ENCODE assay signal across 9 cellular contexts in genomic region chr2:43110442-43110871, GRCh38.
DNase-seq lines count a peak whose midpoint lies in the region; ATAC-seq and TF ChIP-seq lines count a peak whose summit lies in the region.
"Had no signal": no experiment of that assay in that cellular context is flagged by ENCODE, and none has a peak within 500 bp of the region (broad histone marks: within the 10 kb centered on the region; RNA-seq: fewer than 3 reads in every experiment).

No MANE protein-coding gene starts in this region.

- H4K20me1 ChIP-seq in BLaER1 = no peaks in the 10 kb centered on the region

- H3K27ac Mint-ChIP-seq in progenitor cell of endocrine pancreas = peak overlapping the region; percentile 78
- H3K27ac Mint-ChIP-seq: stimulated activated naive CD8-positive, alpha-beta T cell treated with anti-CD3 and anti-CD28 coated beads, Interleukin-15, amount 100 ng/mL, for 72 hours had no signal

- intact Hi-C loops in testis (cut with DNase I; ENCODE audit: low total_unique reads) = no loop called here

- WGBS in testis, 2 donors = 30 to 35% methylated on average over 9 to 10 of the region's 10 CpGs

- no peak overlapping the region for H3K27ac ChIP-seq in BLaER1
- H3K27ac ChIP-seq in testis = peak overlapping the region in 1 of 2 donors; percentile 48

- TF ChIP-seq CTCF in progenitor cell of endocrine pancreas (IDR thresholded peaks at IDR 0.05; ENCODE audit: unreplicated experiment) = no peak
- no peak for TF ChIP-seq CTCF in testis (IDR thresholded peaks at IDR 0.05)

- no peaks in the 10 kb centered on the region for H3K9me3 Mint-ChIP-seq in progenitor cell of endocrine pancreas (ENCODE audit: low read depth)

- H3K4me3 ChIP-seq in BLaER1 = no peak overlapping the region
- H3K4me3 ChIP-seq in testis = no peak overlapping the region

- TF ChIP-seq POLR2A in testis (IDR thresholded peaks at IDR 0.05) = no peak

- no peaks in the 10 kb centered on the region for H3K36me3 Mint-ChIP-seq in progenitor cell of endocrine pancreas (ENCODE audit: insufficient read depth)

- DNase-seq in glomerular visceral epithelial cell (ENCODE audit: extremely low spot score) = peak; percentile 37
- DNase-seq in progenitor cell of endocrine pancreas (ENCODE audit: low spot score, unreplicated experiment) = no peak
- no peak for DNase-seq in stimulated activated naive CD4-positive, alpha-beta T cell (lab: John Stamatoyannopoulos, UW)
- no peak for DNase-seq in testis
- DNase-seq in NCI-H2029 (lab: John Stamatoyannopoulos, UW) = no peak
- DNase-seq: stimulated activated naive CD8-positive, alpha-beta T cell treated with anti-CD3 and anti-CD28 coated beads, Interleukin-15, amount 100 ng/mL, for 72 hours had no signal

- H3K4me2 ChIP-seq in BLaER1 = peak overlapping the region; percentile 32; the same call in 1 of the 2 replicates

- peaks cover 23% of the 10 kb centered on the region for H3K4me1 Mint-ChIP-seq in progenitor cell of endocrine pancreas (ENCODE audit: low read depth)

- no peaks in the 10 kb centered on the region for H3K27me3 Mint-ChIP-seq in progenitor cell of endocrine pancreas
- H3K27me3 Mint-ChIP-seq: stimulated activated naive CD8-positive, alpha-beta T cell treated with anti-CD3 and anti-CD28 coated beads, Interleukin-15, amount 100 ng/mL, for 72 hours had no signal

- H3K4me3 Mint-ChIP-seq in progenitor cell of endocrine pancreas (ENCODE audit: low read depth) = no peak overlapping the region
- H3K4me3 Mint-ChIP-seq: stimulated activated naive CD8-positive, alpha-beta T cell treated with anti-CD3 and anti-CD28 coated beads, Interleukin-15, amount 100 ng/mL, for 72 hours had no signal

- H3K36me3 ChIP-seq in BLaER1 (no peaks in the 10 kb centered on the region; the same call in 1 of the 2 replicates), testis (ENCODE audit: low read depth, missing control alignments) (no peaks in the 10 kb centered on the region)

- no peak overlapping the region for H3K9ac ChIP-seq in BLaER1

- no peaks in the 10 kb centered on the region for H3K27me3 ChIP-seq in BLaER1
- H3K27me3 ChIP-seq in testis = no peaks in the 10 kb centered on the region

- ATAC-seq in SK-N-SH treated with all-trans-retinoic acid at 6 μM for 48 hours (peak; percentile 77), GM18873 (IDR thresholded peaks at IDR 0.05; ENCODE audit: low FRiP score, unreplicated experiment) (no peak)
- ATAC-seq: stimulated activated naive CD8-positive, alpha-beta T cell treated with anti-CD3 and anti-CD28 coated beads, Interleukin-15, amount 100 ng/mL, for 72 hours had no signal

- H3K4me1 ChIP-seq in BLaER1 = peaks cover 71% of the 10 kb centered on the region
- peaks cover 44% of the 10 kb centered on the region for H3K4me1 ChIP-seq in testis

- H3K9me3 ChIP-seq in BLaER1 (no peaks in the 10 kb centered on the region), testis (no peaks in the 10 kb centered on the region)

TF ChIP-seq in SK-N-SH treated with all-trans-retinoic acid at 6 μM for 48 hours, 23 proteins besides CTCF, POLR2A, EP300 and RAD21:
- no peak for TF ChIP-seq PPARA (CRISPR knock-in tag; IDR thresholded peaks at IDR 0.05; ENCODE audit: borderline replicate concordance)
- TF ChIP-seq ARNTL (CRISPR knock-in tag; IDR thresholded peaks at IDR 0.05; ENCODE audit: borderline replicate concordance, low read depth) = no peak
- TF ChIP-seq RARB (CRISPR knock-in tag; IDR thresholded peaks at IDR 0.05) = no peak; the same call in 1 of the 2 replicates
- peak; percentile 86; the same call in 1 of the 2 replicates for TF ChIP-seq CSDC2 (CRISPR knock-in tag; IDR thresholded peaks at IDR 0.05)
- TF ChIP-seq TSHZ2 (CRISPR knock-in tag; IDR thresholded peaks at IDR 0.05) = 0 out of 2 replicates have a peak, but pooled peaks have one; percentile 40
- 0 out of 2 replicates have a peak, but pooled peaks have one; percentile 64 for TF ChIP-seq GLIS3 (CRISPR knock-in tag; IDR thresholded peaks at IDR 0.05)
- peak; percentile 57; the same call in 1 of the 2 replicates for TF ChIP-seq ISL1 (CRISPR knock-in tag; IDR thresholded peaks at IDR 0.05)
- 0 out of 2 replicates have a peak, but pooled peaks have one; percentile 9 for TF ChIP-seq ZFP30 (CRISPR knock-in tag; IDR thresholded peaks at IDR 0.05)
